1 cellular context compared by ENCODE assay signal in genomic region chr2:144914113-144914512, GRCh38.
TF ChIP-seq lines count a peak whose summit lies in the region.

No MANE protein-coding gene starts in this region.

TF ChIP-seq in K562, 482 proteins besides CTCF, POLR2A, EP300 and RAD21 (continued from another document):
- TF ChIP-seq ZNF407 (IDR thresholded peaks at IDR 0.05; ENCODE audit: low read depth) (no peak), JUNB (CRISPR knock-in tag; conservative IDR thresholded peaks at IDR 0.05) (peak; percentile 28; the same call in 1 of the 2 replicates), PKNOX1 (IDR thresholded peaks at IDR 0.05) (no peak), C11orf30 (IDR thresholded peaks at IDR 0.05; ENCODE audit: low read depth) (peak; percentile 54), JUND (IDR thresholded peaks at IDR 0.05; ENCODE audit: borderline replicate concordance, low read depth, low read length) (no peak), JUND (tag; IDR thresholded peaks at IDR 0.05; ENCODE audit: borderline replicate concordance, low read depth, low read length) (peak; percentile 22; the same call in 1 of the 3 replicates)
